ENCODE assay signal across 9 cellular contexts in genomic region chr16:57627184-57627871, GRCh38. TPM values are rescaled to one million over a fixed set of nuclear protein-coding genes. Genes with fewer than 3 reads are reported as not detected.
DNase-seq lines count a peak whose midpoint lies in the region; ATAC-seq, FAIRE-seq and TF ChIP-seq lines count a peak whose summit lies in the region.
"Had no signal": no experiment of that assay in that cellular context is flagged by ENCODE, and none has a peak within 500 bp of the region (broad histone marks: within the 10 kb centered on the region; RNA-seq: fewer than 3 reads in every experiment).

No MANE protein-coding gene starts in this region.

- H3K79me1 ChIP-seq in IMR-90 (ENCODE audit: low read depth in 1 of 2, low read length in 2 of 2) = peaks cover 0 to 5% of the 10 kb centered on the region in 2 experiments; a peak in 1 of 4 replicates

- peaks cover 9% of the 10 kb centered on the region for H3K9me1 ChIP-seq in IMR-90 (ENCODE audit: insufficient read depth, low read length)

- H4K20me1 ChIP-seq in IMR-90 (ENCODE audit: insufficient read depth, low read length) = no peaks in the 10 kb centered on the region; the same call in 1 of the 2 replicates

- peak overlapping the region; percentile 70 for H3K4ac ChIP-seq in IMR-90 (ENCODE audit: low read depth, low read length)

- no TSS peak for BruUV-seq in IMR-90 (replicated peaks; lab: Mats Ljungman, UMichigan)

- H4K91ac ChIP-seq in IMR-90 (ENCODE audit: insufficient read depth, low read depth, low read length) = peak overlapping the region; percentile 56

- H2BK20ac ChIP-seq in IMR-90 (ENCODE audit: low read depth, low read length) = peak overlapping the region; percentile 18

- H2BK15ac ChIP-seq in IMR-90 (ENCODE audit: low read depth, low read length) = 0 out of 3 replicates have a peak overlapping the region, but pooled peaks have one; percentile 8

- 0 out of 2 replicates have a peak overlapping the region, but pooled peaks have one; percentile 29 for H3K23ac ChIP-seq in IMR-90 (ENCODE audit: low read depth, low read length)

- H3K18ac ChIP-seq in IMR-90 (ENCODE audit: low read depth, low read length) = peak overlapping the region; percentile 2; the same call in 1 of the 2 replicates

- peak overlapping the region in 1 of 2 experiments; percentile 66; a peak in 1 of 4 replicates for H4K8ac ChIP-seq in IMR-90 (ENCODE audit: low read depth in 2 of 2, low read length in 2 of 2)

- POLR2A ChIA-PET in IMR-90 (lab: Charles Lee; ENCODE audit: unreplicated experiment) = no interaction called here

- H4K5ac ChIP-seq in IMR-90 (ENCODE audit: low read depth, low read length) = no peak overlapping the region

- ATAC-seq in IMR-90 (ENCODE audit: low read depth) (peak; percentile 60), GM19463 (IDR thresholded peaks at IDR 0.05; ENCODE audit: unreplicated experiment) (no peak)

- H2AK9ac ChIP-seq in IMR-90 (replicated peaks; ENCODE audit: low read depth, low read length, poor library complexity) = peak overlapping the region; percentile 66

- no peaks in the 10 kb centered on the region for H3K27me3 ChIP-seq in IMR-90 (ENCODE audit: control insufficient read depth, insufficient read depth, low read length)
- H3K27me3 ChIP-seq in bronchial epithelial cell (ENCODE audit: control insufficient read depth, insufficient read depth, low read length) = no peaks in the 10 kb centered on the region

- peak; percentile 21; the same call in 1 of the 2 replicates for TF ChIP-seq POLR2A in IMR-90 (IDR thresholded peaks at IDR 0.05; ENCODE audit: low read depth, low read length)

- H3K4me3 ChIP-seq in IMR-90 (ENCODE audit: insufficient read depth, low read depth, low read length) = no peak overlapping the region
- H3K4me3 ChIP-seq in bronchial epithelial cell (ENCODE audit: low read depth, low read length) = no peak overlapping the region

- TF ChIP-seq RAD21 in IMR-90 (IDR thresholded peaks at IDR 0.05; ENCODE audit: low read length) = peak; percentile 41

- H2BK120ac ChIP-seq in IMR-90 (ENCODE audit: low read depth, low read length) = peak overlapping the region; percentile 82

- no peak overlapping the region for H3K9ac ChIP-seq in IMR-90 (ENCODE audit: low read depth, low read length)

- H3K56ac ChIP-seq in IMR-90 (ENCODE audit: extremely low read depth, insufficient read depth, low read length) = no peak overlapping the region

- no peak overlapping the region for H3K14ac ChIP-seq in IMR-90 (replicated peaks; ENCODE audit: low read depth, low read length)

- H3K9me3 ChIP-seq in IMR-90 (ENCODE audit: control insufficient read depth, insufficient read depth, low read length) = no peaks in the 10 kb centered on the region

- peaks cover 29% of the 10 kb centered on the region for H3K4me1 ChIP-seq in IMR-90 (ENCODE audit: control insufficient read depth, insufficient read depth, low read length)

- H2BK5ac ChIP-seq in IMR-90 (ENCODE audit: low read depth, low read length, poor library complexity, severe bottlenecking) = peak overlapping the region; percentile 3

- FAIRE-seq in bronchial epithelial cell (lab: Jason Lieb, UNC) = no peak

- 100% methylated on average over 1 of the region's 15 CpGs; no CpG with 5 or more reads in 1 of the 2 experiments for WGBS in IMR-90 (ENCODE audit: extremely low coverage in 2 of 2, insufficient read length in 1 of 2), 2 experiments

- intact Hi-C loops in IMR-90 (cut with micrococcal nuclease) = loop anchor here (1.0 kb wide), 1 partner anchor 16 kb away; no protein-coding TSS in a partner anchor

- in situ Hi-C loops in IMR-90 (cut with MboI; ENCODE audit: low sequenced_read_pairs) = no loop called here

- H3K36me3 ChIP-seq in IMR-90 (ENCODE audit: control insufficient read depth, insufficient read depth, low read length) (no peaks in the 10 kb centered on the region), bronchial epithelial cell (ENCODE audit: control insufficient read depth, insufficient read depth, low read length) (peaks cover 20% of the 10 kb centered on the region)

- H2AFZ ChIP-seq in IMR-90 (replicated peaks; ENCODE audit: low read length, poor library complexity) = peak overlapping the region; percentile 77

- no peak overlapping the region for H3K4me2 ChIP-seq in IMR-90 (ENCODE audit: low read depth, low read length)

- peak overlapping the region; percentile 58; the same call in 1 of the 2 replicates for H3K27ac ChIP-seq in IMR-90 (ENCODE audit: insufficient read depth, low read length)

- dilution Hi-C loops in IMR-90 (cut with HindIII; ENCODE audit: low sequenced_read_pairs, unreplicated experiment) = no loop called here

- peak overlapping the region; percentile 94 for H2AK5ac ChIP-seq in IMR-90 (ENCODE audit: low read depth, low read length)

- CTCF ChIA-PET in IMR-90 (lab: Yijun Ruan, JAX) = interaction anchor here (0.8 to 2.3 kb wide), 4 partner anchors 9 to 109 kb away, joined by 3 to 8 read pairs (median 4); no protein-coding TSS in a partner anchor

- DNase-seq in A172 (ENCODE audit: low spot score) (peak; percentile 99), IMR-90 (peak; percentile 85), bronchial epithelial cell (ENCODE audit: low read depth) (peak; percentile 42), left kidney (ENCODE audit: low read depth, low spot score) (peak; percentile 82), NOMO-1 treated with DMSO at 0.1 percent for 48 hours (lab: John Stamatoyannopoulos, UW; ENCODE audit: unreplicated experiment) (no peak)
- DNase-seq in stimulated activated CD4-positive, alpha-beta T cell treated with anti-CD3 and anti-CD28 coated beads, Interleukin-1b, Interleukin-23, amount 100 ng/mL, for 48 hours = no peak
- DNase-seq in stimulated activated CD4-positive, alpha-beta T cell treated with anti-CD3 and anti-CD28 coated beads, Interleukin-4, amount 100 ng/mL, for 24 hours = no peak
- DNase-seq: DND-41 had no signal

- TF ChIP-seq CTCF in IMR-90 (conservative IDR thresholded peaks at IDR 0.05; ENCODE audit: low read depth, low read length) = peak; percentile 54
- TF ChIP-seq CTCF in bronchial epithelial cell (IDR thresholded peaks at IDR 0.05; ENCODE audit: insufficient read depth, low read length, severe bottlenecking) = no peak

TF ChIP-seq in IMR-90, 13 proteins besides CTCF, POLR2A, EP300 and RAD21:
- TF ChIP-seq, protein P1, sequence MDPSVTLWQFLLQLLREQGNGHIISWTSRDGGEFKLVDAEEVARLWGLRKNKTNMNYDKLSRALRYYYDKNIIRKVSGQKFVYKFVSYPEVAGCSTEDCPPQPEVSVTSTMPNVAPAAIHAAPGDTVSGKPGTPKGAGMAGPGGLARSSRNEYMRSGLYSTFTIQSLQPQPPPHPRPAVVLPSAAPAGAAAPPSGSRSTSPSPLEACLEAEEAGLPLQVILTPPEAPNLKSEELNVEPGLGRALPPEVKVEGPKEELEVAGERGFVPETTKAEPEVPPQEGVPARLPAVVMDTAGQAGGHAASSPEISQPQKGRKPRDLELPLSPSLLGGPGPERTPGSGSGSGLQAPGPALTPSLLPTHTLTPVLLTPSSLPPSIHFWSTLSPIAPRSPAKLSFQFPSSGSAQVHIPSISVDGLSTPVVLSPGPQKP (IDR thresholded peaks at IDR 0.05; ENCODE audit: borderline replicate concordance, low read depth, low read length) = no peak
- peak; percentile 42 for TF ChIP-seq BHLHE40 (IDR thresholded peaks at IDR 0.05; ENCODE audit: low read depth, low read length)
- peak; percentile 65 for TF ChIP-seq RCOR1 (IDR thresholded peaks at IDR 0.05; ENCODE audit: insufficient replicate concordance, low read length)
- TF ChIP-seq CEBPB (IDR thresholded peaks at IDR 0.05; ENCODE audit: low read depth, low read length) = no peak
- TF ChIP-seq MAFK (IDR thresholded peaks at IDR 0.05; ENCODE audit: low read depth, low read length) = 0 out of 2 replicates have a peak, but pooled peaks have one; percentile 5
- TF ChIP-seq FOS (IDR thresholded peaks at IDR 0.05; ENCODE audit: low read depth, low read length) = 0 out of 2 replicates have a peak, but pooled peaks have one; percentile 22
- TF ChIP-seq MXI1 (IDR thresholded peaks at IDR 0.05; ENCODE audit: borderline replicate concordance, low read depth, low read length) = no peak
- TF ChIP-seq SMC3 (IDR thresholded peaks at IDR 0.05; ENCODE audit: low read depth, low read length) = peak; percentile 29; the same call in 1 of the 2 replicates
- peak; percentile 14; the same call in 1 of the 2 replicates for TF ChIP-seq MAZ (IDR thresholded peaks at IDR 0.05; ENCODE audit: borderline replicate concordance, low read depth, low read length)
- no peak for TF ChIP-seq NFE2L2 (IDR thresholded peaks at IDR 0.05; ENCODE audit: low read depth, low read length)

RNA-seq across cellular contexts. Expression of gene ADGRG1, which starts 1.1 kb away (rescaled TPM):
- 26.9 and 32.6 TPM in 2 replicates for total RNA-seq in A172 (2014; rRNA removed; shearing (Covaris generic))
- total RNA-seq in IMR-90 (2012; rRNA removed) (0.83 and 0.90 TPM in 2 replicates), bronchial epithelial cell (21.1 and 45.3 TPM in 2 replicates)
- 7.0 and 8.4 TPM in 2 replicates for polyA plus RNA-seq in IMR-90 (2012; rRNA removed)
- 7.1 and 9.4 TPM in 2 replicates for polyA plus RNA-seq in IMR-90 (2012; cell fraction: cytosol; rRNA removed)
- polyA plus RNA-seq in IMR-90 (2012; cell fraction: nucleus; rRNA removed; ENCODE audit: low replicate concordance) = 7.6 and 14.1 TPM in 2 replicates

RNA-seq across cellular contexts. Expression of gene ADGRG3, which starts 40.8 kb away (rescaled TPM):
- total RNA-seq in A172 (2014; rRNA removed; shearing (Covaris generic)) = not detected in 2 replicates
- not detected in 2 replicates for total RNA-seq in IMR-90 (2012; rRNA removed)
- polyA plus RNA-seq in IMR-90 (2012; rRNA removed) = not detected in 2 replicates
- polyA plus RNA-seq in IMR-90 (2012; cell fraction: cytosol; rRNA removed) = not detected in 2 replicates
- polyA plus RNA-seq in IMR-90 (2012; cell fraction: nucleus; rRNA removed; ENCODE audit: low replicate concordance) = not detected in 2 replicates
- total RNA-seq in bronchial epithelial cell = 0.13 TPM in 1 of 2 replicates, not detected in the other

Comparison
In these comparisons a context has a peak if more than half of its experiments do, and no peak if none do; other contexts are left out.
1. DNase-seq: peak in A172 (single experiment), IMR-90 (single experiment), bronchial epithelial cell (single experiment) and left kidney (single experiment); none in stimulated activated CD4-positive, alpha-beta T cell treated with anti-CD3 and anti-CD28 coated beads, Interleukin-1b, Interleukin-23, amount 100 ng/mL, for 48 hours (single experiment), NOMO-1 treated with DMSO at 0.1 percent for 48 hours (single experiment) and stimulated activated CD4-positive, alpha-beta T cell treated with anti-CD3 and anti-CD28 coated beads, Interleukin-4, amount 100 ng/mL, for 24 hours (single experiment).
2. RNA of gene ADGRG1, which starts 1.1 kb away (total RNA-seq): 26.9 to 32.6 TPM in A172 and 21.1 to 45.3 TPM in bronchial epithelial cell; 0.83 to 0.90 TPM in IMR-90; every median in the first group is over 10 times any median in the second.